11 cellular contexts compared by ENCODE assay signal in the genomic region with DNA sequence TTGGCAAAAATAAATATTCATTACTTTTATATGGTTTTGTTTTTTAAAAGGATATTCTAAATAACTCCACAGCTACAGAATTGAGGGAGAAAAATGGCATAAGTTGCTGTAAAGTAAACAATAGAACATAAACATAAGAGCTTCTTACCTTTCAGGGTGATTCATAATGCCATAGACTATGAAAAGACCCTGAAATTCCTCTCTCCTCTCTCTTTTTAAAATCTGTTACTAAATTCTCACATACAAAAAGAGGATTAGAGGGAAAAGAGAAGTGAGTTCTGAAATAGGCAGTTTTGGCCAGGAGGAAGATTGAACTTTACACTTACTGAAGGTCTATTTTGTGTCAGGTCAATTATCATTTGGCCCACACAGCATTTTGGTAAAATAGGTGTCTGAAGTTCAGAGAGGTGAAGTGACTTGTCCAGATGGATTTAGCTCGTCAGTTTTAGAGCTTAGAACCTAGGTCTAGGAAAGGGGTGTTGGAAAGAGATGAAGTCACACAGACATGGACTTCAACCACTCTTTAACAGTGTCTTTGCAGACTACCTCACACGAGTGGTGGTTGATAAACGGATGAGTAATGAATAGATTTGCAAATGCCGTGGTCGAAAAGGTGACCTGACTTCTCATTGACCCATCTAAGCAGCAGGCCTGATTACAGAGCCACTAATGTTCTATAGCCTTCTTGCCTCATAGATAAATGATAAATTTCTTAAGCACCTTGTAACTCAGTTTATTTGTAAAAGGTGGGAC.
DNase-seq lines count a peak whose midpoint lies in the region; ATAC-seq and TF ChIP-seq lines count a peak whose summit lies in the region.
"Had no signal": no experiment of that assay in that cellular context is flagged by ENCODE, and none has a peak within 500 bp of the region (broad histone marks: within the 10 kb centered on the region; RNA-seq: fewer than 3 reads in every experiment).

No MANE protein-coding gene starts in this region.

- H3K27me3 ChIP-seq in right cardiac atrium (ENCODE audit: control insufficient read depth, insufficient read depth) (no peaks in the 10 kb centered on the region), sigmoid colon (no peaks in the 10 kb centered on the region)
- H3K27me3 ChIP-seq: spleen had no signal

- WGBS in right cardiac atrium, result 50% methylated on average over 5 of the region's 5 CpGs
- WGBS in sigmoid colon, 2 donors, result 67 to 78% methylated on average over 5 of the region's 5 CpGs

- no peak for TF ChIP-seq POLR2A in sigmoid colon (IDR thresholded peaks at IDR 0.05)

- H3K36me3 ChIP-seq in sigmoid colon, result no peaks in the 10 kb centered on the region
- H3K36me3 ChIP-seq: spleen had no signal

- H3K4me1 ChIP-seq in right cardiac atrium (ENCODE audit: control insufficient read depth, insufficient read depth, low read length), result no peaks in the 10 kb centered on the region
- no peaks in the 10 kb centered on the region for H3K4me1 ChIP-seq in sigmoid colon
- H3K4me1 ChIP-seq: spleen had no signal

- H3K27ac Mint-ChIP-seq in stimulated activated memory B cell treated with anti-CD40 and anti-IgM and Interleukin-4, amounts not matched to agents 10 μg/mL and 1 μg/mL and 100 μg/mL, for 72 hours, result peak overlapping the region; percentile 23
- no peak overlapping the region for H3K27ac Mint-ChIP-seq in activated naive CD8-positive, alpha-beta T cell treated with anti-CD3 and anti-CD28 coated beads for 36 hours
- H3K27ac Mint-ChIP-seq: activated CD4-positive, alpha-beta memory T cell treated with anti-CD3 and anti-CD28 coated beads, Interleukin-2, amount 10 ng/mL, durations not matched to agents 7 days and 5 days had no signal

- no peaks in the 10 kb centered on the region for H3K9me3 Mint-ChIP-seq in stimulated activated memory B cell treated with anti-CD40 and anti-IgM and Interleukin-4, amounts not matched to agents 10 μg/mL and 1 μg/mL and 100 μg/mL, for 72 hours
- no peaks in the 10 kb centered on the region for H3K9me3 Mint-ChIP-seq in activated naive CD8-positive, alpha-beta T cell treated with anti-CD3 and anti-CD28 coated beads for 36 hours
- H3K9me3 Mint-ChIP-seq: activated CD4-positive, alpha-beta memory T cell treated with anti-CD3 and anti-CD28 coated beads, Interleukin-2, amount 10 ng/mL, durations not matched to agents 7 days and 5 days had no signal

- no peaks in the 10 kb centered on the region for H3K27me3 Mint-ChIP-seq in stimulated activated memory B cell treated with anti-CD40 and anti-IgM and Interleukin-4, amounts not matched to agents 10 μg/mL and 1 μg/mL and 100 μg/mL, for 72 hours
- H3K27me3 Mint-ChIP-seq in activated naive CD8-positive, alpha-beta T cell treated with anti-CD3 and anti-CD28 coated beads for 36 hours, result peaks cover 7% of the 10 kb centered on the region
- H3K27me3 Mint-ChIP-seq: activated CD4-positive, alpha-beta memory T cell treated with anti-CD3 and anti-CD28 coated beads, Interleukin-2, amount 10 ng/mL, durations not matched to agents 7 days and 5 days had no signal

- ATAC-seq in right cardiac atrium (peak; percentile 17 to 44), HG02678 (IDR thresholded peaks at IDR 0.05; ENCODE audit: unreplicated experiment) (peak; percentile 86), HG03457 (IDR thresholded peaks at IDR 0.05; ENCODE audit: unreplicated experiment) (peak; percentile 93)
- no peak for ATAC-seq in stimulated activated memory B cell treated with anti-CD40 and anti-IgM and Interleukin-4, amounts not matched to agents 10 μg/mL and 1 μg/mL and 100 μg/mL, for 72 hours

- DNase-seq in right cardiac atrium (no peak), cardiac septum (ENCODE audit: low spot score) (no peak), germinal center (ENCODE audit: low spot score) (no peak), sigmoid colon (no peak)
- DNase-seq in activated naive CD8-positive, alpha-beta T cell treated with anti-CD3 and anti-CD28 coated beads for 36 hours, result no peak
- DNase-seq: activated CD4-positive, alpha-beta memory T cell treated with anti-CD3 and anti-CD28 coated beads, Interleukin-2, amount 10 ng/mL, durations not matched to agents 7 days and 5 days; DMS79 treated with DMSO at 0.1 percent for 48 hours; spleen had no signal

- H3K4me3 ChIP-seq in right cardiac atrium (ENCODE audit: low read length), result no peak overlapping the region
- no peak overlapping the region for H3K4me3 ChIP-seq in sigmoid colon
- H3K4me3 ChIP-seq: spleen had no signal

- peaks cover 5% of the 10 kb centered on the region for H3K36me3 Mint-ChIP-seq in stimulated activated memory B cell treated with anti-CD40 and anti-IgM and Interleukin-4, amounts not matched to agents 10 μg/mL and 1 μg/mL and 100 μg/mL, for 72 hours
- no peaks in the 10 kb centered on the region for H3K36me3 Mint-ChIP-seq in activated naive CD8-positive, alpha-beta T cell treated with anti-CD3 and anti-CD28 coated beads for 36 hours

- TF ChIP-seq CTCF in sigmoid colon (IDR thresholded peaks at IDR 0.05), result no peak

- no peak overlapping the region for H3K27ac ChIP-seq in right cardiac atrium (ENCODE audit: low read length)
- no peak overlapping the region for H3K27ac ChIP-seq in sigmoid colon
- H3K27ac ChIP-seq: spleen had no signal

- intact Hi-C loops in right cardiac atrium (cut with DNase I), result loop anchor here in 2 of 4 donors (5.0 to 10.0 kb wide), 2 partner anchors 110 to 338 kb away; no protein-coding TSS in a partner anchor
- intact Hi-C loops in cardiac septum (cut with DNase I), result no loop called here
- intact Hi-C loops in sigmoid colon (cut with DNase I), result no loop called here

- H3K9me3 ChIP-seq in right cardiac atrium (ENCODE audit: control insufficient read depth, low read length) (no peaks in the 10 kb centered on the region), sigmoid colon (no peaks in the 10 kb centered on the region)
- H3K9me3 ChIP-seq: spleen had no signal

- H3K4me3 Mint-ChIP-seq in stimulated activated memory B cell treated with anti-CD40 and anti-IgM and Interleukin-4, amounts not matched to agents 10 μg/mL and 1 μg/mL and 100 μg/mL, for 72 hours, result no peak overlapping the region
- no peak overlapping the region for H3K4me3 Mint-ChIP-seq in activated naive CD8-positive, alpha-beta T cell treated with anti-CD3 and anti-CD28 coated beads for 36 hours
- H3K4me3 Mint-ChIP-seq: activated CD4-positive, alpha-beta memory T cell treated with anti-CD3 and anti-CD28 coated beads, Interleukin-2, amount 10 ng/mL, durations not matched to agents 7 days and 5 days had no signal

- peaks cover 6% of the 10 kb centered on the region for H3K4me1 Mint-ChIP-seq in stimulated activated memory B cell treated with anti-CD40 and anti-IgM and Interleukin-4, amounts not matched to agents 10 μg/mL and 1 μg/mL and 100 μg/mL, for 72 hours
- no peaks in the 10 kb centered on the region for H3K4me1 Mint-ChIP-seq in activated naive CD8-positive, alpha-beta T cell treated with anti-CD3 and anti-CD28 coated beads for 36 hours

- TF ChIP-seq EP300 in sigmoid colon (IDR thresholded peaks at IDR 0.05), result no peak
